In genomic region chr10:113099431-113100298, GRCh38 we compare ENCODE assay signal across 10 cellular contexts.
DNase-seq lines count a peak whose midpoint lies in the region; ATAC-seq and TF ChIP-seq lines count a peak whose summit lies in the region.
"Had no signal": no experiment of that assay in that cellular context is flagged by ENCODE, and none has a peak within 500 bp of the region (broad histone marks: within the 10 kb centered on the region; RNA-seq: fewer than 3 reads in every experiment).

No MANE protein-coding gene starts in this region.

- DNase-seq in NCI-H2196 (lab: John Stamatoyannopoulos, UW; ENCODE audit: unreplicated experiment) (peak; percentile 36), NCI-H2196 treated with DMSO at 0.1 percent for 48 hours (lab: John Stamatoyannopoulos, UW; ENCODE audit: unreplicated experiment) (no peak), NOMO-1 treated with dmso at 0.1 percent for 144 hours (lab: John Stamatoyannopoulos, UW; ENCODE audit: unreplicated experiment) (peak; percentile 42), fibroblast of peridontal ligament (ENCODE audit: extremely low read depth) (peak; percentile 38), gastrocnemius medialis (no peak)
- no peak for DNase-seq in T-helper 2 cell treated with Interferon-gamma antibody and Interleukin-4, amounts not matched to agents 5 μg/mL and 100 μg/mL, for 36 hours (ENCODE audit: low spot score)
- DNase-seq: cortex of kidney had no signal

- H3K9me3 ChIP-seq in thymus (ENCODE audit: control insufficient read depth) (no peaks in the 10 kb centered on the region), gastrocnemius medialis (no peaks in the 10 kb centered on the region)
- H3K9me3 ChIP-seq: A549 had no signal

- H3K4me1 Mint-ChIP-seq in T-helper 2 cell treated with Interferon-gamma antibody and Interleukin-4, amounts not matched to agents 5 μg/mL and 100 μg/mL, for 36 hours (ENCODE audit: low read depth) = no peaks in the 10 kb centered on the region

- no peak for ATAC-seq in HG03354 (IDR thresholded peaks at IDR 0.05; ENCODE audit: poor library complexity, severe bottlenecking, unreplicated experiment)
- ATAC-seq in gastrocnemius medialis = no peak

- H3K4me1 ChIP-seq in thymus (ENCODE audit: control insufficient read depth, insufficient read depth, low read length) (no peaks in the 10 kb centered on the region), gastrocnemius medialis (peaks cover 16 to 17% of the 10 kb centered on the region in 2 donors)

- H3K36me3 Mint-ChIP-seq in T-helper 2 cell treated with Interferon-gamma antibody and Interleukin-4, amounts not matched to agents 5 μg/mL and 100 μg/mL, for 36 hours (ENCODE audit: low read depth) = no peaks in the 10 kb centered on the region

- WGBS in thymus = 87% methylated on average over 16 of the region's 16 CpGs

- H3K27me3 Mint-ChIP-seq in T-helper 2 cell treated with Interferon-gamma antibody and Interleukin-4, amounts not matched to agents 5 μg/mL and 100 μg/mL, for 36 hours (ENCODE audit: low read depth) = peaks cover 7% of the 10 kb centered on the region

- H3K36me3 ChIP-seq in thymus (ENCODE audit: control insufficient read depth, insufficient read depth) (no peaks in the 10 kb centered on the region), gastrocnemius medialis (no peaks in the 10 kb centered on the region)

- H3K27me3 ChIP-seq in thymus (ENCODE audit: control insufficient read depth, insufficient read depth) (no peaks in the 10 kb centered on the region), gastrocnemius medialis (no peaks in the 10 kb centered on the region)

- peak overlapping the region; percentile 20 for H3K27ac ChIP-seq in thymus (ENCODE audit: low read depth)
- H3K27ac ChIP-seq in gastrocnemius medialis = no peak overlapping the region

- H3K9me3 Mint-ChIP-seq in T-helper 2 cell treated with Interferon-gamma antibody and Interleukin-4, amounts not matched to agents 5 μg/mL and 100 μg/mL, for 36 hours = no peaks in the 10 kb centered on the region

- in situ Hi-C loops in gastrocnemius medialis (cut with MboI; ENCODE audit: low sequenced_read_pairs in 4 of 4) = loop anchor here in 1 of 4 donors (25.0 kb wide), 1 partner anchor 362 kb away; no protein-coding TSS in a partner anchor

- H3K4me3 ChIP-seq in thymus (ENCODE audit: low read length) (no peak overlapping the region), gastrocnemius medialis (no peak overlapping the region)
- H3K4me3 ChIP-seq: A549 had no signal

- H3K4me3 Mint-ChIP-seq in T-helper 2 cell treated with Interferon-gamma antibody and Interleukin-4, amounts not matched to agents 5 μg/mL and 100 μg/mL, for 36 hours = no peak overlapping the region

- TF ChIP-seq POLR2A in gastrocnemius medialis (IDR thresholded peaks at IDR 0.05) = no peak

- TF ChIP-seq CTCF in gastrocnemius medialis (IDR thresholded peaks at IDR 0.05 in 4 of 5, conservative IDR thresholded peaks at IDR 0.05 in 1 of 5) = no peak

- intact Hi-C loops in gastrocnemius medialis (cut with DNase I; ENCODE audit: low total_unique reads) = no loop called here

- no peak overlapping the region for H3K27ac Mint-ChIP-seq in T-helper 2 cell treated with Interferon-gamma antibody and Interleukin-4, amounts not matched to agents 5 μg/mL and 100 μg/mL, for 36 hours

Comparison
In these comparisons a context has a peak if more than half of its experiments do, and no peak if none do; other contexts are left out.
1. DNase-seq: peak in NCI-H2196 (single experiment), NOMO-1 treated with dmso at 0.1 percent for 144 hours (single experiment) and fibroblast of peridontal ligament (single experiment); none in NCI-H2196 treated with DMSO at 0.1 percent for 48 hours (single experiment), T-helper 2 cell treated with Interferon-gamma antibody and Interleukin-4, amounts not matched to agents 5 μg/mL and 100 μg/mL, for 36 hours (single experiment) and gastrocnemius medialis (0 of 2).